Comparison of ENCODE assay signal across 8 cellular contexts in the genomic region with DNA sequence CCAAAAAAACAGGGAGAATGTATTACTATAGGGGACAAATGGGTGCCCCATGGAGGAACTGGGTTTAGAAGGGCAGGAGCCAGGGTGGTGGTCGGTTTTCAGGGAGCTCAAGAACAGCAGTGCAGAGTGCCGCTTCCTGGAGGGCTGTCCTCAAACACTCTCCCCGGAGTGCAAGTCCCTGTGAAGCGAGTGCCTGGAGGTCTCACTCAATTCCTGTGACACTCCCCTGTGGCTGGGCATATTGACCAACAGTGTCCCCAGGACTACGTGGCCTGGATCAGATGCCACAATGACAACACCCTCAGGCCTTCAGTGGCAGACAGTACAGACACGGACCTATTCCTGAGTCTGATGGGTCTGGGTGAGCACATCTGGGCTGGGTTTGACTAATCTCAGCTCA.
"Had no signal": no experiment of that assay in that cellular context is flagged by ENCODE, and none has a peak within 500 bp of the region (broad histone marks: within the 10 kb centered on the region; RNA-seq: fewer than 3 reads in every experiment).

No MANE protein-coding gene starts in this region.

- FAIRE-seq: H1, H54, HTR-8/SVneo, K562 had no signal

- H3K4me3 Mint-ChIP-seq: GM23338, H9 had no signal

- H3K27ac Mint-ChIP-seq: GM23338, H9 had no signal

- DNase-seq: H9, HCEC 1CT, IMR-90 had no signal

- ATAC-seq: GM23338, K562 had no signal

- H2AFZ ChIP-seq: GM23338 had no signal

- H3K4me1 Mint-ChIP-seq: GM23338, H9 had no signal

- H3K4me3 ChIP-seq: GM23338, K562 had no signal

- H3K4me2 ChIP-seq: GM23338 had no signal
